Comparison of ENCODE assay signal across 24 cellular contexts in genomic region chr20:44112889-44113641, GRCh38.
"Had no signal": no experiment of that assay in that cellular context is flagged by ENCODE, and none has a peak within 500 bp of the region (broad histone marks: within the 10 kb centered on the region; RNA-seq: fewer than 3 reads in every experiment).

No MANE protein-coding gene starts in this region.

- H3K9ac ChIP-seq: parathyroid adenoma, SK-N-SH had no signal

- H3K27ac Mint-ChIP-seq: activated B cell treated with CpG ODN at 0.5 μM for 24 hours; activated CD4-positive, alpha-beta memory T cell treated with anti-CD3 and anti-CD28 coated beads for 36 hours; activated naive CD4-positive, alpha-beta T cell treated with anti-CD3 and anti-CD28 coated beads, Interleukin-2, amount 10 ng/mL, durations not matched to agents 7 days and 5 days; activated naive CD8-positive, alpha-beta T cell treated with anti-CD3 and anti-CD28 coated beads, Interleukin-2, amount 50 U/mL, for 24 hours; T-cell had no signal

- H3K27ac ChIP-seq: brain microvascular endothelial cell, parathyroid adenoma had no signal

- DNase-seq: activated B cell treated with CpG ODN at 0.5 μM for 24 hours; activated CD4-positive, alpha-beta memory T cell treated with anti-CD3 and anti-CD28 coated beads for 36 hours; activated CD4-positive, alpha-beta T cell treated with anti-CD3 and anti-CD28 coated beads for 4 hours; activated effector memory CD4-positive, alpha-beta T cell treated with Interleukin-2 at 50 U/mL for 16 hours; activated naive CD4-positive, alpha-beta T cell treated with anti-CD3 and anti-CD28 coated beads, Interleukin-2, amount 10 ng/mL, durations not matched to agents 7 days and 5 days; activated naive CD8-positive, alpha-beta T cell treated with anti-CD3 and anti-CD28 coated beads, Interleukin-2, amount 50 U/mL, for 24 hours; activated T-cell treated with anti-CD3 and anti-CD28 coated beads, Interleukin-2, amount 50 U/mL, for 48 hours; anterior cingulate cortex; brain microvascular endothelial cell; cortex of kidney; glutamatergic neuron; kidney; mammary epithelial cell; retina; SK-N-SH; stimulated activated CD4-positive, alpha-beta T cell treated with anti-CD3 and anti-CD28 coated beads, Interleukin-12 subunit alpha, Interleukin-12 subunit beta, amount 100 ng/mL, for 4 hours; stimulated activated CD4-positive, alpha-beta T cell treated with anti-CD3 and anti-CD28 coated beads, Interleukin-1b, Interleukin-23, amount 100 ng/mL, for 48 hours; stimulated activated naive CD4-positive, alpha-beta T cell treated with Interleukin-2 at 50 U/mL for 16 hours; T-cell; T-helper 9 cell; trophoblast cell had no signal

- H3K4me1 Mint-ChIP-seq: activated B cell treated with CpG ODN at 0.5 μM for 24 hours; central memory CD8-positive, alpha-beta T cell had no signal

- H3K36me3 ChIP-seq: brain microvascular endothelial cell had no signal

- H3K4me3 Mint-ChIP-seq: activated B cell treated with CpG ODN at 0.5 μM for 24 hours; activated CD4-positive, alpha-beta memory T cell treated with anti-CD3 and anti-CD28 coated beads for 36 hours; activated naive CD4-positive, alpha-beta T cell treated with anti-CD3 and anti-CD28 coated beads, Interleukin-2, amount 10 ng/mL, durations not matched to agents 7 days and 5 days; activated naive CD8-positive, alpha-beta T cell treated with anti-CD3 and anti-CD28 coated beads, Interleukin-2, amount 50 U/mL, for 24 hours; central memory CD8-positive, alpha-beta T cell; T-cell had no signal

- H2AFZ ChIP-seq: parathyroid adenoma had no signal

- H3K27me3 ChIP-seq: brain microvascular endothelial cell had no signal

- ATAC-seq: activated naive CD8-positive, alpha-beta T cell treated with anti-CD3 and anti-CD28 coated beads, Interleukin-2, amount 50 U/mL, for 24 hours; left lobe of liver; T-cell had no signal

- H3K4me1 ChIP-seq: parathyroid adenoma had no signal

- H3K4me2 ChIP-seq: SK-N-SH had no signal

- H3K9me3 ChIP-seq: SK-N-SH had no signal

- H3K36me3 Mint-ChIP-seq: activated naive CD4-positive, alpha-beta T cell treated with anti-CD3 and anti-CD28 coated beads, Interleukin-2, amount 10 ng/mL, durations not matched to agents 7 days and 5 days; T-cell had no signal
